Comparison of ENCODE assay signal across 8 cellular contexts in the genomic region with DNA sequence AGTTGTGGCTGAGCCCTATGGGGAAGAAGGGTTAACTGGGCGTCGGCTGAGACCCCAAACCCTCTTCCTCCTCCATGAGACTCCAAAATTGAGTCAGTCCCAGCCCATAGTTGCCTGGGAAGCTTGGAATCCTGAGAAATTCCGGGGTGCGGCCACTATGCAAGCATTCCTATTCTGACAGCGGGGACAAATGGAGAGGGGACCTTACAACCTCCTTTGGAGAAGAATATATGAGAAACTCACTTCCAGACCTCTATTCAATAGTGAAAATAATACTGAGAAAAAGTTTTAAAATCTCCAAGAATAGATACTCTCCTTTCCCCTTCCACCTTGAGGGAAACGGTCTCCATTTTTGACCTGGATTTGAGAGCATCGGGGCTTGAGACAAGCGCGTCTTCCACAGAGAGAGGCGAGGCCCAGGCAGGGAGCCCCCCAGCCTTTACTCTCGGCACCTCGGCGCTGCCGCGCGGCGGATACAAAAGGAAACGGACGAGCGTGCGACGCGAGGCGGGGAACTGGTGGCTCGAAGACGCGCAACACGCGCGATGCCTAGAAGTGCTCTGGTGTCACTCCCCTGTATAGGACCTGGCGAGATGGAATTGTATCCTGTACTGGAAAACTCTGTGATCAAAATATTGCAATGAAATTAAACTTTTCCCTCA. TPM values are rescaled to one million over a fixed set of nuclear protein-coding genes. Genes with fewer than 3 reads are reported as not detected.
DNase-seq lines count a peak whose midpoint lies in the region; ATAC-seq and TF ChIP-seq lines count a peak whose summit lies in the region.

No MANE protein-coding gene starts in this region.

- ATAC-seq in sciatic nerve (peak; percentile 19), HG02759 (IDR thresholded peaks at IDR 0.05; ENCODE audit: unreplicated experiment) (no peak), HG03139 (IDR thresholded peaks at IDR 0.05; ENCODE audit: unreplicated experiment) (no peak)

- TF ChIP-seq CTCF in GM12864 (IDR thresholded peaks at IDR 0.05; ENCODE audit: low read depth, low read length, missing control alignments) (no peak), fibroblast of mammary gland (conservative IDR thresholded peaks at IDR 0.05; ENCODE audit: control insufficient read depth, insufficient read depth, low read depth, low read length) (no peak)

- intact Hi-C loops in sciatic nerve (cut with DNase I) = no loop called here

- no peak for DNase-seq in GM12864 (ENCODE audit: low read depth)
- DNase-seq in activated CD4-positive, CD25-positive, alpha-beta regulatory T cell treated with anti-CD3 and anti-CD28 coated beads, Interleukin-2, amount 50 U/mL, for 72 hours = peak; percentile 40
- DNase-seq in fibroblast of mammary gland (ENCODE audit: low read depth) = no peak
- DNase-seq in sciatic nerve (ENCODE audit: low spot score) = no peak
- no peak for DNase-seq in NCI-H1105 treated with DMSO at 0.1 percent for 48 hours (lab: John Stamatoyannopoulos, UW)
- no peak for DNase-seq in NCI-H345 treated with DMSO at 0.1 percent for 48 hours (lab: John Stamatoyannopoulos, UW; ENCODE audit: unreplicated experiment)

- H3K4me3 ChIP-seq in GM12864 (ENCODE audit: low read depth, low read length) (0 out of 2 replicates have a peak overlapping the region, but pooled peaks have one; percentile 16), fibroblast of mammary gland (ENCODE audit: control insufficient read depth, low read depth, low read length) (peak overlapping the region; percentile 43)

RNA-seq across cellular contexts. Expression of gene NR4A2, which starts 11.1 kb away (rescaled TPM):
- total RNA-seq in sciatic nerve = 62.1 TPM
